Comparison of ENCODE assay signal across 34 cellular contexts in genomic region chr7:86411804-86412203, GRCh38.
"Had no signal": no experiment of that assay in that cellular context is flagged by ENCODE, and none has a peak within 500 bp of the region (broad histone marks: within the 10 kb centered on the region; RNA-seq: fewer than 3 reads in every experiment).

No MANE protein-coding gene starts in this region.

- H3K36me3 Mint-ChIP-seq: activated CD4-positive, alpha-beta memory T cell treated with anti-CD3 and anti-CD28 coated beads for 36 hours; naive thymus-derived CD4-positive, alpha-beta T cell; stimulated activated naive B cell treated with anti-CD40 and anti-IgM and Interleukin-4, amounts not matched to agents 10 μg/mL and 1 μg/mL and 100 μg/mL, for 72 hours had no signal

- H3K4me3 ChIP-seq: body of pancreas, cardiac muscle cell, colonic mucosa, psoas muscle, stomach, thyroid gland, upper lobe of left lung had no signal

- FAIRE-seq: endometrium, frontal cortex, TTC549 had no signal

- H3K9me3 ChIP-seq: body of pancreas, colonic mucosa, psoas muscle, stomach, thyroid gland, upper lobe of left lung had no signal

- ATAC-seq: activated CD4-positive, CD25-positive, alpha-beta regulatory T cell treated with anti-CD3 and anti-CD28 coated beads, Interleukin-2, amount 50 U/mL, for 24 hours; activated T-helper 17 cell treated with anti-CD3 and anti-CD28 coated beads, Interleukin-2, amount 50 U/mL, for 72 hours; body of pancreas; naive thymus-derived CD4-positive, alpha-beta T cell; psoas muscle; right cardiac atrium; stimulated activated naive B cell treated with anti-CD40 and anti-IgM and Interleukin-4, amounts not matched to agents 10 μg/mL and 1 μg/mL and 100 μg/mL, for 72 hours had no signal

- H3K36me3 ChIP-seq: cardiac muscle cell, colonic mucosa, stomach, thyroid gland, upper lobe of left lung, WERI-Rb-1 had no signal

- H3K4me1 ChIP-seq: body of pancreas, colonic mucosa, parathyroid adenoma, psoas muscle, stomach, thyroid gland, upper lobe of left lung had no signal

- H3K4me3 Mint-ChIP-seq: activated CD4-positive, alpha-beta memory T cell treated with anti-CD3 and anti-CD28 coated beads for 36 hours; activated CD4-positive, alpha-beta T cell treated with anti-CD3 and anti-CD28 coated beads, Interleukin-2, amount 10 ng/mL, durations not matched to agents 24 days and 14 days; activated T-cell treated with anti-CD3 and anti-CD28 coated beads, Interleukin-2, amount 50 U/mL, for 24 hours; activated T-helper 17 cell treated with anti-CD3 and anti-CD28 coated beads, Interleukin-2, amount 50 U/mL, for 72 hours; naive thymus-derived CD4-positive, alpha-beta T cell; stimulated activated naive B cell treated with anti-CD40 and anti-IgM and Interleukin-4, amounts not matched to agents 10 μg/mL and 1 μg/mL and 100 μg/mL, for 72 hours; T-helper 1 cell treated with Interleukin-12 subunit alpha and Interleukin-12 subunit beta and Interleukin-4 antibody, amounts not matched to agents 30 μg/mL and 1 μg/mL, for 36 hours had no signal

- H3K27me3 ChIP-seq: body of pancreas, cardiac muscle cell, colonic mucosa, stomach, thyroid gland, upper lobe of left lung had no signal

- H3K27ac ChIP-seq: body of pancreas, cardiac muscle cell, colonic mucosa, parathyroid adenoma, psoas muscle, stomach, thyroid gland, upper lobe of left lung, WERI-Rb-1 had no signal

- H3K9me3 Mint-ChIP-seq: activated T-cell treated with anti-CD3 and anti-CD28 coated beads, Interleukin-2, amount 50 U/mL, for 24 hours; activated T-helper 17 cell treated with anti-CD3 and anti-CD28 coated beads, Interleukin-2, amount 50 U/mL, for 72 hours; stimulated activated naive B cell treated with anti-CD40 and anti-IgM and Interleukin-4, amounts not matched to agents 10 μg/mL and 1 μg/mL and 100 μg/mL, for 72 hours; T-helper 1 cell treated with Interleukin-12 subunit alpha and Interleukin-12 subunit beta and Interleukin-4 antibody, amounts not matched to agents 30 μg/mL and 1 μg/mL, for 36 hours had no signal

- DNase-seq: activated CD4-positive, alpha-beta memory T cell treated with anti-CD3 and anti-CD28 coated beads for 36 hours; activated CD4-positive, alpha-beta T cell treated with anti-CD3 and anti-CD28 coated beads, Interleukin-2, amount 10 ng/mL, durations not matched to agents 24 days and 14 days; activated CD8-positive, alpha-beta memory T cell treated with anti-CD3 and anti-CD28 coated beads, Interleukin-2, amount 50 U/mL, for 4 hours; activated gamma-delta T cell treated with Interleukin-2 at 50 U/mL for 16 hours; activated naive CD4-positive, alpha-beta T cell treated with anti-CD3 and anti-CD28 coated beads, Interleukin-2, amount 50 U/mL, for 16 hours; activated T-cell treated with anti-CD3 and anti-CD28 coated beads, Interleukin-2, amount 50 U/mL, for 24 hours; amniotic stem cell; body of pancreas; cerebellar nuclear complex; colonic mucosa; effector CD8-positive, alpha-beta T cell; glutamatergic neuron; islet precursor cell; midbrain; naive thymus-derived CD4-positive, alpha-beta T cell; nucleus accumbens; psoas muscle; right cardiac atrium; stimulated activated CD4-positive, alpha-beta T cell treated with anti-CD3 and anti-CD28 coated beads, Interleukin-15, amount 100 ng/mL, for 24 hours; stimulated activated CD4-positive, alpha-beta T cell treated with anti-CD3 and anti-CD28 coated beads, Interleukin-2, amount 100 ng/mL, for 24 hours; stimulated activated naive B cell treated with anti-CD40 and anti-IgM and Interleukin-4, amounts not matched to agents 10 μg/mL and 1 μg/mL and 100 μg/mL, for 72 hours; stomach; T-helper 9 cell; thyroid gland; upper lobe of left lung; WERI-Rb-1 had no signal

- H3K27me3 Mint-ChIP-seq: activated CD4-positive, alpha-beta memory T cell treated with anti-CD3 and anti-CD28 coated beads for 36 hours; activated CD4-positive, alpha-beta T cell treated with anti-CD3 and anti-CD28 coated beads, Interleukin-2, amount 10 ng/mL, durations not matched to agents 24 days and 14 days; activated T-cell treated with anti-CD3 and anti-CD28 coated beads, Interleukin-2, amount 50 U/mL, for 24 hours; activated T-helper 17 cell treated with anti-CD3 and anti-CD28 coated beads, Interleukin-2, amount 50 U/mL, for 72 hours; naive thymus-derived CD4-positive, alpha-beta T cell; stimulated activated naive B cell treated with anti-CD40 and anti-IgM and Interleukin-4, amounts not matched to agents 10 μg/mL and 1 μg/mL and 100 μg/mL, for 72 hours had no signal

- H3K4me1 Mint-ChIP-seq: activated CD4-positive, alpha-beta T cell treated with anti-CD3 and anti-CD28 coated beads, Interleukin-2, amount 10 ng/mL, durations not matched to agents 24 days and 14 days; activated T-helper 17 cell treated with anti-CD3 and anti-CD28 coated beads, Interleukin-2, amount 50 U/mL, for 72 hours; naive thymus-derived CD4-positive, alpha-beta T cell; stimulated activated naive B cell treated with anti-CD40 and anti-IgM and Interleukin-4, amounts not matched to agents 10 μg/mL and 1 μg/mL and 100 μg/mL, for 72 hours had no signal
